ENCODE assay signal across 15 cellular contexts in genomic region chr22:27456696-27457503, GRCh38.
DNase-seq lines count a peak whose midpoint lies in the region; ATAC-seq and FAIRE-seq lines count a peak whose summit lies in the region.
"Had no signal": no experiment of that assay in that cellular context is flagged by ENCODE, and none has a peak within 500 bp of the region (broad histone marks: within the 10 kb centered on the region; RNA-seq: fewer than 3 reads in every experiment).

No MANE protein-coding gene starts in this region.

- H3K4me3 ChIP-seq in small intestine (ENCODE audit: low read depth in 1 of 2, low read length in 2 of 2): no peak overlapping the region
- H3K4me3 ChIP-seq: esophagus muscularis mucosa, GM23338 had no signal

- H3K4me1 ChIP-seq in small intestine (ENCODE audit: control insufficient read depth in 2 of 2, insufficient read depth in 1 of 2, low read depth in 1 of 2, low read length in 1 of 2): no peaks in the 10 kb centered on the region

- intact Hi-C loops in cardiac septum (cut with DNase I): no loop called here

- H3K36me3 ChIP-seq in small intestine (ENCODE audit: control insufficient read depth in 2 of 2, insufficient read depth in 2 of 2, low read length in 2 of 2): no peaks in the 10 kb centered on the region
- H3K36me3 ChIP-seq: esophagus muscularis mucosa had no signal

- DNase-seq in HPDE6-E6E7 (ENCODE audit: extremely low spot score) (peak; percentile 91), amniotic epithelial cell (ENCODE audit: low read depth) (peak; percentile 99), glomerular visceral epithelial cell (ENCODE audit: extremely low spot score) (peak; percentile 81), small intestine (no peak), DMS79 (lab: John Stamatoyannopoulos, UW) (no peak), cardiac septum (ENCODE audit: low spot score) (no peak), frontal cortex (ENCODE audit: low spot score in 2 of 2) (no peak)
- DNase-seq: activated CD8-positive, alpha-beta memory T cell treated with anti-CD3 and anti-CD28 coated beads, Interleukin-2, amount 10 ng/mL, durations not matched to agents 7 days and 5 days; amygdala; GDM1; NCI-H524; T-helper 1 cell had no signal

- FAIRE-seq in small intestine (lab: Jason Lieb, UNC) (no peak), frontal cortex (lab: Jason Lieb, UNC) (no peak)

- WGBS in small intestine, 3 donors: 67 to 69% (median 68%) methylated on average over 10 of the region's 10 CpGs

- H3K27me3 ChIP-seq in small intestine (ENCODE audit: control insufficient read depth in 2 of 2, insufficient read depth in 2 of 2, low read length in 2 of 2): no peaks in the 10 kb centered on the region

- peak overlapping the region; percentile 6 to 11 for H3K27ac ChIP-seq in small intestine (ENCODE audit: low read depth in 1 of 2, low read length in 1 of 2)
- H3K27ac ChIP-seq: esophagus muscularis mucosa had no signal

- H3K9me3 ChIP-seq in small intestine (ENCODE audit: control insufficient read depth, low read depth): no peaks in the 10 kb centered on the region
- H3K9me3 ChIP-seq: esophagus muscularis mucosa had no signal

- ATAC-seq in GM21367 (IDR thresholded peaks at IDR 0.05; ENCODE audit: unreplicated experiment): no peak
- ATAC-seq: activated CD8-positive, alpha-beta memory T cell treated with anti-CD3 and anti-CD28 coated beads, Interleukin-2, amount 10 ng/mL, durations not matched to agents 7 days and 5 days; GM23338 had no signal

Comparison
In these comparisons a context has a peak if more than half of its experiments do, and no peak if none do; other contexts are left out.
1. DNase-seq: peak in HPDE6-E6E7 (single experiment), amniotic epithelial cell (single experiment) and glomerular visceral epithelial cell (single experiment); none in small intestine (single experiment), DMS79 (single experiment), cardiac septum (single experiment) and frontal cortex (0 of 2).